ENCODE assay signal across 8 cellular contexts in genomic region chr10:104349623-104350142, GRCh38. TPM values are rescaled to one million over a fixed set of nuclear protein-coding genes. Genes with fewer than 3 reads are reported as not detected.
DNase-seq lines count a peak whose midpoint lies in the region; ATAC-seq and TF ChIP-seq lines count a peak whose summit lies in the region.

No MANE protein-coding gene starts in this region.

- H3K4me1 Mint-ChIP-seq in T-cell: peaks cover 13 to 22% (median 14%) of the 10 kb centered on the region in 3 donors

- DNase-seq in NCI-H69 (lab: John Stamatoyannopoulos, UW) (peak; percentile 44), fibroblast of gingiva (ENCODE audit: low read depth) (peak; percentile 49), spleen (no peak), NCI-H1105 treated with DMSO at 0.1 percent for 48 hours (lab: John Stamatoyannopoulos, UW) (no peak), amniotic stem cell (lab: John Stamatoyannopoulos, UW) (no peak), T-cell (no peak)

- intact Hi-C loops in spleen (cut with DNase I; ENCODE audit: low total_unique reads): loop anchor here (2.0 kb wide), 1 partner anchor 45 kb away; no protein-coding TSS in a partner anchor

- no peak overlapping the region for H3K4me3 Mint-ChIP-seq in T-cell

- 21 to 44% (median 25%) methylated on average over 5 of the region's 5 CpGs for WGBS in spleen, 5 donors

- peak overlapping the region in 6 of 8 donors; percentile 8 to 69 (median 18) for H3K4me3 ChIP-seq in spleen

- H3K36me3 ChIP-seq in spleen: no peaks in the 10 kb centered on the region

- POLR2A ChIA-PET in T-cell (lab: Charles Lee): interaction anchor here in 1 of 2 donors (1.0 kb wide), 1 partner anchor 11 kb away, joined by 4 read pairs; the partner anchor contains the start of gene ITPRIP

- no peak overlapping the region for H3K27ac Mint-ChIP-seq in T-cell

- CTCF ChIA-PET in T-cell (lab: Charles Lee): interaction anchor here (0.7 to 6.0 kb wide), 16 partner anchors 8 to 128 kb away, joined by 3 to 167 read pairs (median 4); partner anchors contain the start of genes GSTO1 (in 1 of the 2) and ITPRIP (in 1 of the 2)

- H3K27ac ChIP-seq in spleen: peak overlapping the region; percentile 39 to 90 (median 86)

- H3K27me3 Mint-ChIP-seq in T-cell: no peaks in the 10 kb centered on the region

- no peaks in the 10 kb centered on the region for H3K36me3 Mint-ChIP-seq in T-cell

- peaks cover 9 to 79% (median 60%) of the 10 kb centered on the region in 6 donors for H3K4me1 ChIP-seq in spleen

- peak; percentile 52 for ATAC-seq in GM18511 (IDR thresholded peaks at IDR 0.05; ENCODE audit: unreplicated experiment)
- peak; percentile 51 for ATAC-seq in HG02763 (IDR thresholded peaks at IDR 0.05; ENCODE audit: unreplicated experiment)
- no peak for ATAC-seq in T-cell (replicated peaks in 1 of 4)

- no peak for TF ChIP-seq CTCF in spleen (IDR thresholded peaks at IDR 0.05 in 8 of 11, conservative IDR thresholded peaks at IDR 0.05 in 3 of 11)

- no peaks in the 10 kb centered on the region for H3K9me3 ChIP-seq in spleen

- TF ChIP-seq POLR2A in spleen (IDR thresholded peaks at IDR 0.05): no peak

- H3K27me3 ChIP-seq in spleen (replicated peaks in 1 of 7): no peaks in the 10 kb centered on the region

- peaks cover 3 to 8% (median 4%) of the 10 kb centered on the region in 3 donors for H3K9me3 Mint-ChIP-seq in T-cell

RNA-seq across cellular contexts. Expression of gene CFAP58, which starts 4.0 kb away (rescaled TPM):
- total RNA-seq in spleen (1 to 10 TPM in 1 of 7 donors, under 1 TPM in 5, not detected in 1; 0.37 to 1.4 (median 0.46) TPM), T-cell (not detected)
- polyA plus RNA-seq in spleen: under 1 TPM; 0.10 to 0.36 (median 0.15) TPM

RNA-seq across cellular contexts. Expression of gene ITPRIP, which starts 11.4 kb away (rescaled TPM):
- total RNA-seq in spleen (10 to 100 TPM; 21.6 to 37.8 (median 32.3) TPM), T-cell (10 to 100 TPM; 16.9 to 98.5 (median 25.0) TPM)
- polyA plus RNA-seq in spleen: 1 to 10 TPM; 7.2 to 9.5 (median 8.5) TPM

Comparison
In these comparisons a context has a peak if more than half of its experiments do, and no peak if none do; other contexts are left out.
1. ATAC-seq: peak in GM18511 (single experiment) and HG02763 (single experiment); none in T-cell (0 of 4).
2. DNase-seq: peak in NCI-H69 (single experiment) and fibroblast of gingiva (single experiment); none in spleen (single experiment), NCI-H1105 treated with DMSO at 0.1 percent for 48 hours (single experiment), amniotic stem cell (single experiment) and T-cell (0 of 34).